In genomic region chr2:208609166-208609804, GRCh38 we compare ENCODE assay signal across 22 cellular contexts.
"Had no signal": no experiment of that assay in that cellular context is flagged by ENCODE, and none has a peak within 500 bp of the region (broad histone marks: within the 10 kb centered on the region; RNA-seq: fewer than 3 reads in every experiment).

No MANE protein-coding gene starts in this region.

- H3K4me3 Mint-ChIP-seq: activated T-cell treated with anti-CD3 and anti-CD28 coated beads, Interleukin-2, amount 50 U/mL, for 24 hours; activated T-helper 17 cell treated with anti-CD3 and anti-CD28 coated beads, Interleukin-2, amount 50 U/mL, for 72 hours; dendritic cell treated with granulocyte-macrophage colony-stimulating factor and Interleukin-4, amounts not matched to agents 40 ng/mL and 50 ng/mL, for 4 days; immature natural killer cell; memory B cell; nephron; T-cell; T-helper 2 cell treated with Interferon-gamma antibody and Interleukin-4, amounts not matched to agents 5 μg/mL and 100 μg/mL, for 36 hours had no signal

- H3K4me1 Mint-ChIP-seq: activated T-helper 17 cell treated with anti-CD3 and anti-CD28 coated beads, Interleukin-2, amount 50 U/mL, for 72 hours; immature natural killer cell; memory B cell; T-cell had no signal

- DNase-seq: activated CD4-positive, alpha-beta T cell treated with anti-CD3 and anti-CD28 coated beads for 1 hour; activated T-cell treated with anti-CD3 and anti-CD28 coated beads, Interleukin-2, amount 50 U/mL, for 24 hours; aorta; caudate nucleus; effector CD8-positive, alpha-beta T cell; foreskin keratinocyte; immature natural killer cell; stimulated activated CD4-positive, alpha-beta T cell treated with anti-CD3 and anti-CD28 coated beads, Interleukin-2, amount 100 ng/mL, for 48 hours; stimulated activated naive CD4-positive, alpha-beta T cell treated with Interleukin-2 at 50 U/mL for 16 hours; T-cell; upper lobe of left lung had no signal

- H3K9me3 Mint-ChIP-seq: dendritic cell treated with granulocyte-macrophage colony-stimulating factor and Interleukin-4, amounts not matched to agents 40 ng/mL and 50 ng/mL, for 4 days had no signal

- H3K27ac Mint-ChIP-seq: activated T-cell treated with anti-CD3 and anti-CD28 coated beads, Interleukin-2, amount 50 U/mL, for 24 hours; activated T-helper 17 cell treated with anti-CD3 and anti-CD28 coated beads, Interleukin-2, amount 50 U/mL, for 72 hours; dendritic cell treated with granulocyte-macrophage colony-stimulating factor and Interleukin-4, amounts not matched to agents 40 ng/mL and 50 ng/mL, for 4 days; immature natural killer cell; memory B cell; nephron; T-cell; T-helper 2 cell treated with Interferon-gamma antibody and Interleukin-4, amounts not matched to agents 5 μg/mL and 100 μg/mL, for 36 hours had no signal

- ATAC-seq: activated naive CD4-positive, alpha-beta T cell treated with anti-CD3 and anti-CD28 coated beads, Interleukin-2, amount 50 U/mL, for 72 hours; activated T-helper 17 cell treated with anti-CD3 and anti-CD28 coated beads, Interleukin-2, amount 50 U/mL, for 72 hours; foreskin keratinocyte; sciatic nerve; T-cell had no signal

- H3K36me3 ChIP-seq: upper lobe of left lung had no signal

- FAIRE-seq: TTC549 had no signal

- H3K27me3 ChIP-seq: foreskin keratinocyte, hepatocyte, upper lobe of left lung had no signal

- H3K27me3 Mint-ChIP-seq: activated T-cell treated with anti-CD3 and anti-CD28 coated beads, Interleukin-2, amount 50 U/mL, for 24 hours; activated T-helper 17 cell treated with anti-CD3 and anti-CD28 coated beads, Interleukin-2, amount 50 U/mL, for 72 hours; brain; dendritic cell treated with granulocyte-macrophage colony-stimulating factor and Interleukin-4, amounts not matched to agents 40 ng/mL and 50 ng/mL, for 4 days; memory B cell; T-cell had no signal

- H3K4me3 ChIP-seq: hepatocyte, smooth muscle cell, upper lobe of left lung had no signal

- H3K36me3 Mint-ChIP-seq: immature natural killer cell, memory B cell, T-cell had no signal
